ENCODE assay signal across 9 cellular contexts in the genomic region with DNA sequence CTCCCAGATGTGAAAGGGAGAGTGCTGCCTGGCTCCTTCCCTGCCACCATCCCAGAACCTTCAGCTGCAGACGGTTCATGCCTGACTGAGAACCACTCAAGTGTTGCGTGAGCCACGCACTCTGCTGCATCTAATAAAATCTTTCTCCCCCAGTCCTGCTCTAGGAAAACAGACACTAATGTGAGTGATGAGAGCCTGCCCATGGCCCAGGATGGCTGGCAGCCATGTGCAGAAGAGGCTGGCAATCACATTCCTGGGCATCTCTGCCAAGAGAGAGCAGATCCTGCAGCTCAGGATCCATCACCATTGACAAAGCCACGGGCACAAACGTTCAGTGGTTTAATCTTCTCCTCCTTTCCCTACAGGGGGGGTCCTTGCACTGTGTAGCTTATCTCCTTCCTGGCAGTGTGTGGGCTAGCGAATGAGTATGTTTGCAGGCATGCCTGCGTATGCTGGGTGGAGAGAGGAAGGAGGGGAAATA.
DNase-seq lines count a peak whose midpoint lies in the region; ATAC-seq, FAIRE-seq and TF ChIP-seq lines count a peak whose summit lies in the region.
"Had no signal": no experiment of that assay in that cellular context is flagged by ENCODE, and none has a peak within 500 bp of the region (broad histone marks: within the 10 kb centered on the region; RNA-seq: fewer than 3 reads in every experiment).

No MANE protein-coding gene starts in this region.

- TF ChIP-seq CTCF in D721Med (IDR thresholded peaks at IDR 0.05; ENCODE audit: insufficient read depth, missing control alignments): peak; percentile 26

- no peak for ATAC-seq in HG03280 (IDR thresholded peaks at IDR 0.05; ENCODE audit: unreplicated experiment)

- no peak for DNase-seq in D721Med (ENCODE audit: insufficient read length, low spot score)
- peak; percentile 40 for DNase-seq in NCI-H1694 (lab: John Stamatoyannopoulos, UW)
- DNase-seq in epithelial cell of prostate (ENCODE audit: low read depth, low spot score): peak; percentile 14
- DNase-seq in non-pigmented ciliary epithelial cell (ENCODE audit: low read depth): peak; percentile 81
- DNase-seq in activated gamma-delta T cell treated with Interleukin-2 at 50 U/mL for 16 hours: no peak
- DNase-seq in mesenteric fat pad (ENCODE audit: low spot score): no peak
- DNase-seq in DMS153 treated with DMSO at 0.1 percent for 48 hours (lab: John Stamatoyannopoulos, UW; ENCODE audit: unreplicated experiment): no peak

- no peak for FAIRE-seq in D721Med (lab: Jason Lieb, UNC)

- H3K27ac ChIP-seq in epithelial cell of prostate: no peak overlapping the region
- H3K27ac ChIP-seq: HL-60 had no signal

Comparison
In these comparisons a context has a peak if more than half of its experiments do, and no peak if none do; other contexts are left out.
1. DNase-seq: peak in NCI-H1694 (single experiment), epithelial cell of prostate (single experiment) and non-pigmented ciliary epithelial cell (single experiment); none in D721Med (single experiment), activated gamma-delta T cell treated with Interleukin-2 at 50 U/mL for 16 hours (single experiment), mesenteric fat pad (single experiment) and DMS153 treated with DMSO at 0.1 percent for 48 hours (single experiment).